ENCODE assay signal across 16 cellular contexts in the genomic region with DNA sequence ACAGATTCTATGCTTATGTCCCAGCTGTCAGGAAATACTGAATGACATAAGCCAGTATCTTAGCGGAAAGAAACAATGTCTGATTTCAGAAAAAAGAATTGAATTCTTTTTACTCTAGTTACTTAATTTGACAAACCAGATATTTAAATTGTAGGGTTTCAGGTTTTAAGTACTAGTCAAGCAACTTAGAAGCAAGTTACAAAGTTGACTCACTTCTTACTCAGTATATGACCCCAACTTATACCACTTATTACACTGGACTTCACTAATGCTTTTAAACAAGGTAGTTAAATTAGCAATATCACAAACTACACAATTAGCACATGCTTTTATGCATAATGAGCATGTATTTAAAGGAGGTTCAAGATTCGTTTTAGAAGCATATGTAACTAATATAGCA. TPM values are rescaled to one million over a fixed set of nuclear protein-coding genes. Genes with fewer than 3 reads are reported as not detected.
DNase-seq lines count a peak whose midpoint lies in the region; ATAC-seq and TF ChIP-seq lines count a peak whose summit lies in the region.
"Had no signal": no experiment of that assay in that cellular context is flagged by ENCODE, and none has a peak within 500 bp of the region (broad histone marks: within the 10 kb centered on the region; RNA-seq: fewer than 3 reads in every experiment).

No MANE protein-coding gene starts in this region.

- H4K20me1 ChIP-seq in mammary epithelial cell (ENCODE audit: insufficient read depth, low read length) (no peaks in the 10 kb centered on the region), PC-3 (ENCODE audit: low read length) (peaks cover 11% of the 10 kb centered on the region; the same call in 1 of the 2 replicates)

- H3K36me3 Mint-ChIP-seq in MCF 10A (ENCODE audit: insufficient read depth, unreplicated experiment) (peaks cover 62% of the 10 kb centered on the region), type B pancreatic cell (peaks cover 29% of the 10 kb centered on the region)

- dilution Hi-C loops in mammary epithelial cell (cut with HindIII; ENCODE audit: low sequenced_read_pairs) = no loop called here

- no peak overlapping the region for H3K27ac Mint-ChIP-seq in MCF 10A (ENCODE audit: low read depth, unreplicated experiment)
- H3K27ac Mint-ChIP-seq in type B pancreatic cell = peak overlapping the region; percentile 79
- H3K27ac Mint-ChIP-seq: CD8-positive, alpha-beta T cell had no signal

- no peak overlapping the region for H2AFZ ChIP-seq in mammary epithelial cell (ENCODE audit: low read depth, low read length)
- no peak overlapping the region for H2AFZ ChIP-seq in PC-3 (ENCODE audit: low read length)

- in situ Hi-C loops in mammary epithelial cell (cut with MboI; ENCODE audit: low sequenced_read_pairs in 2 of 2) = no loop called here

- 78% methylated on average over 2 of the region's 2 CpGs for WGBS in mammary epithelial cell (ENCODE audit: low coverage, missing lambda C conversion rate)

- H3K27ac ChIP-seq in mammary epithelial cell (ENCODE audit: insufficient read depth, low read depth, low read length) (peak overlapping the region; percentile 56), PC-3 (ENCODE audit: low read length) (peak overlapping the region; percentile 70), tibial artery (no peak overlapping the region)

- peak; percentile 71 for ATAC-seq in PC-3
- peak; percentile 66 for ATAC-seq in esophagus mucosa
- ATAC-seq: CD8-positive, alpha-beta T cell; GM12878 had no signal

- H3K9me2 ChIP-seq in PC-3 (replicated peaks; ENCODE audit: low read length) = no peaks in the 10 kb centered on the region

- intact Hi-C loops in mammary epithelial cell (cut with micrococcal nuclease) = no loop called here
- intact Hi-C loops in MCF 10A (cut with micrococcal nuclease) = no loop called here
- intact Hi-C loops in PC-3 (cut with micrococcal nuclease) = loop anchor here (2.0 kb wide), 1 partner anchor 41 kb away; a partner anchor contains a TSS
- intact Hi-C loops in tibial artery (cut with DNase I; ENCODE audit: low total_unique reads) = no loop called here

- H3F3A ChIP-seq in PC-3 (ENCODE audit: low read length, unreplicated experiment) = peaks cover 24% of the 10 kb centered on the region

- H3K9me3 Mint-ChIP-seq in MCF 10A (ENCODE audit: unreplicated experiment) (no peaks in the 10 kb centered on the region), type B pancreatic cell (no peaks in the 10 kb centered on the region)
- H3K9me3 Mint-ChIP-seq: CD8-positive, alpha-beta T cell had no signal

- BruUV-seq in mammary epithelial cell (replicated peaks; lab: Mats Ljungman, UMichigan) = TSS peak; percentile 90
- BruUV-seq in MCF 10A (replicated peaks; lab: Mats Ljungman, UMichigan) = no TSS peak
- BruUV-seq in PC-3 (replicated peaks; lab: Mats Ljungman, UMichigan) = TSS peak; percentile 76

- H3K4me1 ChIP-seq in mammary epithelial cell (ENCODE audit: insufficient read depth, low read length) = peaks cover 20% of the 10 kb centered on the region
- peaks cover 55% of the 10 kb centered on the region for H3K4me1 ChIP-seq in PC-3 (ENCODE audit: insufficient read depth, low read length)
- peaks cover 0 to 37% (median 9%) of the 10 kb centered on the region in 4 donors for H3K4me1 ChIP-seq in tibial artery

- CTCF ChIA-PET in mammary epithelial cell (lab: Charles Lee; ENCODE audit: low non-redundant PET) (no interaction called here), MCF 10A (lab: Yijun Ruan, JAX) (interaction anchor here (1.4 kb wide), 1 partner anchor 35 kb away, joined by 4 read pairs; no protein-coding TSS in a partner anchor), PC-3 (lab: Charles Lee) (interaction anchor here (0.6 kb wide), 1 partner anchor 116 kb away, joined by 3 read pairs; no protein-coding TSS in a partner anchor)

- H3K9me3 ChIP-seq in mammary epithelial cell (replicated peaks; ENCODE audit: insufficient read depth, low read length) = no peaks in the 10 kb centered on the region
- no peaks in the 10 kb centered on the region for H3K9me3 ChIP-seq in PC-3 (ENCODE audit: low read length)
- no peaks in the 10 kb centered on the region for H3K9me3 ChIP-seq in tibial artery

- H3K4me3 Mint-ChIP-seq in MCF 10A (ENCODE audit: unreplicated experiment) = no peak overlapping the region
- no peak overlapping the region for H3K4me3 Mint-ChIP-seq in type B pancreatic cell
- H3K4me3 Mint-ChIP-seq: CD8-positive, alpha-beta T cell had no signal

- H3K4me2 ChIP-seq in mammary epithelial cell (ENCODE audit: insufficient read depth, low read depth, low read length) (peak overlapping the region; percentile 53), PC-3 (ENCODE audit: low read length) (peak overlapping the region; percentile 66)

- H3K27me3 ChIP-seq in mammary epithelial cell (ENCODE audit: insufficient read depth, low read length) (no peaks in the 10 kb centered on the region), PC-3 (ENCODE audit: low read length) (no peaks in the 10 kb centered on the region), tibial artery (no peaks in the 10 kb centered on the region)

- DNase-seq in mammary epithelial cell (peak; percentile 32), MCF 10A (ENCODE audit: unreplicated experiment) (no peak), PC-3 (peak; percentile 85), type B pancreatic cell (ENCODE audit: extremely low spot score, unreplicated experiment) (no peak), tibial artery (no peak), NCI-H1105 treated with DMSO at 0.1 percent for 48 hours (lab: John Stamatoyannopoulos, UW) (no peak), NCI-H524 treated with DMSO at 0.1 percent for 48 hours (lab: John Stamatoyannopoulos, UW) (no peak)
- DNase-seq: 8988T; CD8-positive, alpha-beta T cell; DMS79 treated with DMSO at 0.1 percent for 48 hours; GDM1; NCI-H187 treated with DMSO at 0.1 percent for 48 hours; NCI-H446; NCI-H774 had no signal

- peaks cover 33% of the 10 kb centered on the region for H3K4me1 Mint-ChIP-seq in MCF 10A (ENCODE audit: insufficient read depth, unreplicated experiment)
- H3K4me1 Mint-ChIP-seq in type B pancreatic cell (ENCODE audit: unreplicated experiment) = peaks cover 20% of the 10 kb centered on the region

- peaks cover 54% of the 10 kb centered on the region for H3K79me2 ChIP-seq in mammary epithelial cell (ENCODE audit: insufficient read depth, low read length)
- peaks cover 51% of the 10 kb centered on the region for H3K79me2 ChIP-seq in PC-3 (ENCODE audit: low read length)

- H3K4me3 ChIP-seq in mammary epithelial cell (replicated peaks in 1 of 3; ENCODE audit: insufficient read depth in 1 of 3, low read depth in 2 of 3, low read length in 3 of 3) (peak overlapping the region in 1 of 3 experiments; percentile 8), PC-3 (ENCODE audit: low read length) (peak overlapping the region; percentile 36), tibial artery (no peak overlapping the region)
- H3K4me3 ChIP-seq: GM12878 had no signal

- H3K9ac ChIP-seq in mammary epithelial cell (ENCODE audit: insufficient read depth, low read length) (no peak overlapping the region), PC-3 (ENCODE audit: low read length) (peak overlapping the region; percentile 2; the same call in 1 of the 2 replicates)

- H3K36me3 ChIP-seq in mammary epithelial cell (ENCODE audit: insufficient read depth, low read length) (peaks cover 25% of the 10 kb centered on the region), PC-3 (ENCODE audit: low read depth, low read length) (peaks cover 32% of the 10 kb centered on the region), tibial artery (peaks cover 10 to 28% (median 21%) of the 10 kb centered on the region in 3 donors)

- POLR2A ChIA-PET in MCF 10A (lab: Yijun Ruan, JAX) (interaction anchor here (0.5 to 3.0 kb wide), 4 partner anchors 8 to 72 kb away, joined by 3 to 12 read pairs (median 4); a partner anchor contains a TSS), PC-3 (lab: Charles Lee; ENCODE audit: unreplicated experiment) (no interaction called here)

- TF ChIP-seq CTCF in mammary epithelial cell (conservative IDR thresholded peaks at IDR 0.05 in 1 of 2, IDR thresholded peaks at IDR 0.05 in 1 of 2; ENCODE audit: extremely low read depth in 1 of 2, insufficient read depth in 1 of 2, low read depth in 1 of 2, low read length in 2 of 2) = no peak
- TF ChIP-seq CTCF in MCF 10A (IDR thresholded peaks at IDR 0.05; ENCODE audit: unreplicated experiment) = no peak
- TF ChIP-seq CTCF in PC-3 (conservative IDR thresholded peaks at IDR 0.05; ENCODE audit: low read depth, low read length) = no peak
- TF ChIP-seq CTCF in type B pancreatic cell (conservative IDR thresholded peaks at IDR 0.05) = no peak
- no peak for TF ChIP-seq CTCF in tibial artery (IDR thresholded peaks at IDR 0.05)

- H3K27me3 Mint-ChIP-seq in MCF 10A (ENCODE audit: insufficient read depth, unreplicated experiment) (no peaks in the 10 kb centered on the region), type B pancreatic cell (no peaks in the 10 kb centered on the region)

RNA-seq across cellular contexts. Expression of a gene that starts 7.1 kb away (rescaled TPM):
- 100 to 1,000 TPM in 1 of 2 donors, 10 to 100 TPM in 1; 65.9 to 104 TPM for total RNA-seq in mammary epithelial cell
- 15.5 TPM for polyA plus RNA-seq in mammary epithelial cell
- polyA minus RNA-seq in mammary epithelial cell = 8.8 TPM
- 53.3 and 65.0 TPM in 2 replicates for total RNA-seq in MCF 10A (2022)
- 45.2 and 85.2 TPM in 2 replicates for total RNA-seq in PC-3 (2014; rRNA removed)
- total RNA-seq in esophagus mucosa = 25.3 TPM
- 43.4 and 48.8 TPM in 2 replicates for total RNA-seq in type B pancreatic cell (ENCODE audit: low replicate concordance)

RNA-seq across cellular contexts. Expression of a gene that starts 28.0 kb away (rescaled TPM):
- total RNA-seq in mammary epithelial cell (10 to 100 TPM; 14.3 to 16.4 TPM), MCF 10A (2022) (17.5 and 22.3 TPM in 2 replicates), PC-3 (2014; rRNA removed) (31.3 and 31.5 TPM in 2 replicates), esophagus mucosa (9.2 TPM), type B pancreatic cell (ENCODE audit: low replicate concordance) (12.1 and 16.7 TPM in 2 replicates)
- 6.7 TPM for polyA plus RNA-seq in mammary epithelial cell
- polyA minus RNA-seq in mammary epithelial cell = not detected

RNA-seq across cellular contexts. Expression of a gene that starts 40.5 kb away (rescaled TPM):
- total RNA-seq in mammary epithelial cell (100 to 1,000 TPM; 184 to 196 TPM), MCF 10A (2022) (217 and 228 TPM in 2 replicates), PC-3 (2014; rRNA removed) (139 and 194 TPM in 2 replicates), esophagus mucosa (98.0 TPM), type B pancreatic cell (ENCODE audit: low replicate concordance) (111 and 121 TPM in 2 replicates)
- 345 TPM for polyA plus RNA-seq in mammary epithelial cell
- 223 TPM for polyA minus RNA-seq in mammary epithelial cell

Comparison
In these comparisons a context has a peak if more than half of its experiments do, and no peak if none do; other contexts are left out.
1. DNase-seq: peak in mammary epithelial cell (single experiment) and PC-3 (single experiment); none in MCF 10A (single experiment), type B pancreatic cell (single experiment), tibial artery (0 of 2), NCI-H1105 treated with DMSO at 0.1 percent for 48 hours (single experiment) and NCI-H524 treated with DMSO at 0.1 percent for 48 hours (single experiment).
2. H3K27ac ChIP-seq: peak in mammary epithelial cell (single experiment) and PC-3 (single experiment); none in tibial artery (0 of 2).